In genomic region chrY:20814794-20815193, GRCh38 we compare ENCODE assay signal across 17 cellular contexts. TPM values are rescaled to one million over a fixed set of nuclear protein-coding genes. Genes with fewer than 3 reads are reported as not detected.
A peak's percentile ranks its signal among the peaks of the same experiment; 100 is the strongest.
DNase-seq lines count a peak whose midpoint lies in the region; ATAC-seq and TF ChIP-seq lines count a peak whose summit lies in the region.
"Had no signal": no experiment of that assay in that cellular context is flagged by ENCODE, and none has a peak within 500 bp of the region (broad histone marks: within the 10 kb centered on the region; RNA-seq: fewer than 3 reads in every experiment).

No MANE protein-coding gene starts in this region.

- H3K27me3 Mint-ChIP-seq in activated CD8-positive, alpha-beta memory T cell treated with anti-CD3 and anti-CD28 coated beads, Interleukin-2, amount 10 ng/mL, durations not matched to agents 7 days and 5 days: no peaks in the 10 kb centered on the region
- H3K27me3 Mint-ChIP-seq: CD8-positive, alpha-beta memory T cell had no signal

- H3K27ac ChIP-seq in gastrocnemius medialis: no peak overlapping the region
- H3K27ac ChIP-seq: BLaER1 had no signal

- peak; percentile 23 for DNase-seq in activated CD4-positive, alpha-beta T cell treated with anti-CD3 and anti-CD28 coated beads for 48 hours
- no peak for DNase-seq in activated CD4-positive, alpha-beta T cell treated with anti-CD3 and anti-CD28 coated beads, Interleukin-2, amount 50 U/mL, for 1 hour
- no peak for DNase-seq in activated CD8-positive, alpha-beta memory T cell treated with anti-CD3 and anti-CD28 coated beads, Interleukin-2, amount 10 ng/mL, durations not matched to agents 7 days and 5 days
- DNase-seq in activated CD8-positive, alpha-beta memory T cell treated with anti-CD3 and anti-CD28 coated beads, Interleukin-2, amount 50 U/mL, for 48 hours: no peak
- peak; percentile 3 for DNase-seq in stimulated activated CD4-positive, alpha-beta T cell treated with anti-CD3 and anti-CD28 coated beads, Interleukin-1b, Interleukin-23, amount 100 ng/mL, for 48 hours
- no peak for DNase-seq in stimulated activated CD4-positive, alpha-beta T cell treated with anti-CD3 and anti-CD28 coated beads, Interleukin-4, amount 100 ng/mL, for 24 hours
- DNase-seq in gastrocnemius medialis: no peak
- DNase-seq: 8988T; AML-193; CD8-positive, alpha-beta memory T cell; DMS53; GF-D8; GOT3; H9 had no signal

- peaks cover 5% of the 10 kb centered on the region for H3K36me3 Mint-ChIP-seq in activated CD8-positive, alpha-beta memory T cell treated with anti-CD3 and anti-CD28 coated beads, Interleukin-2, amount 10 ng/mL, durations not matched to agents 7 days and 5 days
- H3K36me3 Mint-ChIP-seq: CD8-positive, alpha-beta memory T cell had no signal

- no peak for TF ChIP-seq CTCF in gastrocnemius medialis (IDR thresholded peaks at IDR 0.05 in 4 of 5, conservative IDR thresholded peaks at IDR 0.05 in 1 of 5)

- no peak overlapping the region for H3K4me3 Mint-ChIP-seq in activated CD8-positive, alpha-beta memory T cell treated with anti-CD3 and anti-CD28 coated beads, Interleukin-2, amount 10 ng/mL, durations not matched to agents 7 days and 5 days
- H3K4me3 Mint-ChIP-seq: CD8-positive, alpha-beta memory T cell; H9 had no signal

- H3K9me3 ChIP-seq in gastrocnemius medialis: no peaks in the 10 kb centered on the region
- H3K9me3 ChIP-seq: BLaER1 had no signal

- intact Hi-C loops in gastrocnemius medialis (cut with DNase I; ENCODE audit: low total_unique reads): no loop called here

- peaks cover 18% of the 10 kb centered on the region for H3K4me1 Mint-ChIP-seq in activated CD8-positive, alpha-beta memory T cell treated with anti-CD3 and anti-CD28 coated beads, Interleukin-2, amount 10 ng/mL, durations not matched to agents 7 days and 5 days
- H3K4me1 Mint-ChIP-seq: H9 had no signal

- no peak for TF ChIP-seq POLR2A in gastrocnemius medialis (IDR thresholded peaks at IDR 0.05)

- no peaks in the 10 kb centered on the region for H3K27me3 ChIP-seq in gastrocnemius medialis
- H3K27me3 ChIP-seq: BLaER1 had no signal

- H3K4me3 ChIP-seq in gastrocnemius medialis: no peak overlapping the region
- H3K4me3 ChIP-seq: BLaER1 had no signal

- in situ Hi-C loops in gastrocnemius medialis (cut with MboI; ENCODE audit: low sequenced_read_pairs in 4 of 4): no loop called here

- no peak overlapping the region for H3K27ac Mint-ChIP-seq in activated CD8-positive, alpha-beta memory T cell treated with anti-CD3 and anti-CD28 coated beads, Interleukin-2, amount 10 ng/mL, durations not matched to agents 7 days and 5 days
- H3K27ac Mint-ChIP-seq: CD8-positive, alpha-beta memory T cell; H9 had no signal

- peak; percentile 20 for ATAC-seq in activated CD8-positive, alpha-beta memory T cell treated with anti-CD3 and anti-CD28 coated beads, Interleukin-2, amount 10 ng/mL, durations not matched to agents 7 days and 5 days
- ATAC-seq in gastrocnemius medialis (no peak), HG02678 (IDR thresholded peaks at IDR 0.05; ENCODE audit: unreplicated experiment) (no peak)

- no peaks in the 10 kb centered on the region for H3K4me1 ChIP-seq in gastrocnemius medialis
- H3K4me1 ChIP-seq: BLaER1 had no signal

- H3K36me3 ChIP-seq in gastrocnemius medialis: no peaks in the 10 kb centered on the region
- H3K36me3 ChIP-seq: BLaER1 had no signal

- CTCF ChIA-PET in activated CD8-positive, alpha-beta memory T cell treated with anti-CD3 and anti-CD28 coated beads, Interleukin-2, amount 10 ng/mL, durations not matched to agents 7 days and 5 days (lab: Charles Lee): no interaction called here

- no peaks in the 10 kb centered on the region for H3K9me3 Mint-ChIP-seq in activated CD8-positive, alpha-beta memory T cell treated with anti-CD3 and anti-CD28 coated beads, Interleukin-2, amount 10 ng/mL, durations not matched to agents 7 days and 5 days (ENCODE audit: low read depth)
- H3K9me3 Mint-ChIP-seq: CD8-positive, alpha-beta memory T cell; H9 had no signal

RNA-seq across cellular contexts. Expression of gene RPS4Y2, which starts 58.9 kb away (rescaled TPM):
- total RNA-seq in activated CD8-positive, alpha-beta memory T cell treated with anti-CD3 and anti-CD28 coated beads, Interleukin-2, amount 10 ng/mL, durations not matched to agents 7 days and 5 days: under 1 TPM; 0.38 to 0.40 TPM
- not detected for total RNA-seq in gastrocnemius medialis
- total RNA-seq: CD8-positive, alpha-beta memory T cell; H9; HT-29 had no signal

Comparison
In these comparisons a context has a peak if more than half of its experiments do, and no peak if none do; other contexts are left out.
1. DNase-seq: peak in activated CD4-positive, alpha-beta T cell treated with anti-CD3 and anti-CD28 coated beads for 48 hours (single experiment) and stimulated activated CD4-positive, alpha-beta T cell treated with anti-CD3 and anti-CD28 coated beads, Interleukin-1b, Interleukin-23, amount 100 ng/mL, for 48 hours (single experiment); none in activated CD4-positive, alpha-beta T cell treated with anti-CD3 and anti-CD28 coated beads, Interleukin-2, amount 50 U/mL, for 1 hour (single experiment), activated CD8-positive, alpha-beta memory T cell treated with anti-CD3 and anti-CD28 coated beads, Interleukin-2, amount 10 ng/mL, durations not matched to agents 7 days and 5 days (single experiment), activated CD8-positive, alpha-beta memory T cell treated with anti-CD3 and anti-CD28 coated beads, Interleukin-2, amount 50 U/mL, for 48 hours (single experiment), stimulated activated CD4-positive, alpha-beta T cell treated with anti-CD3 and anti-CD28 coated beads, Interleukin-4, amount 100 ng/mL, for 24 hours (single experiment) and gastrocnemius medialis (0 of 2).